In the genomic region with DNA sequence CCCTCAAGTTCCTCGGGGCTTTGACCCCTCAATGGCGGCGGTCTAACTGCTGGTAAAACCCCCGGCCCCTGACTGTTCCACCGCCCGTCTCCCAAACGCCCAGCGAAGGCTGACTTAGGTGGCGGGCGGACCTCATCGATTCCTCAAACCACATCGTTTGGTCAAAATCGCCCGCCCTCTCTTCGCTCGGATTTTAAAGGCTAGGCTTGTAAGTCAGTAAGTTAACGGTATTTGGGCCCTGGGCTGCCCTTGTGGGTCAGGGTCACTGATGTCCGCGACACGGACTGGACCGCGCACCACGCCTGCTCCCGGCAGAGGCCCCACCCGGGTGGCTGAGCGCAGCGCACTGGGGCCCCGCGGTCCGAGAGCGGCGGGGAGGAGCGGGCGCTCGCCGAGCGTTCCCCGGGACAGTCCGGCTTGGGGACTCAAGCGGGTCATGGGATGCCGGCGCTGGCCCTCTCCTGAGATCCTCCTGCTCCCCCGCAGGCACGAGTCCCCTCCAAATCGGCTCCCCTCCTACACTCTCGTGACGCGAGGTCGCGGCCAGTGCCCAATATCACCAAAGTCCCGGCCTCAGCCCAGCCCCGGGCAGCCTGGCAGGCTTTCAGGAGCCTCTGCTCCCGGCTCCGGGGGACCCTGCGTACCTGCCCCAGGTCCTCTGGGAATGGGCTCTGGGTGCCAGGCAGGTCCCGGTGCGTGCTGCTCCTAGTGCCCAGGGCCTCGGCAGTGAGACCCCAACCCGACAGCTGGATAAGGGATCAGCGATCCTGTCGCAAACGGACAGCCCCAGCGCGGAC, we compare ENCODE assay signal across 9 cellular contexts. TPM values are rescaled to one million over a fixed set of nuclear protein-coding genes. Genes with fewer than 3 reads are reported as not detected.
DNase-seq lines count a peak whose midpoint lies in the region; ATAC-seq and TF ChIP-seq lines count a peak whose summit lies in the region.
"Had no signal": no experiment of that assay in that cellular context is flagged by ENCODE, and none has a peak within 500 bp of the region (broad histone marks: within the 10 kb centered on the region; RNA-seq: fewer than 3 reads in every experiment).

No MANE protein-coding gene starts in this region.

- H3K4me1 Mint-ChIP-seq in activated naive CD8-positive, alpha-beta T cell (ENCODE audit: low read depth) = peaks cover 39% of the 10 kb centered on the region

- no peak for TF ChIP-seq POLR2A in right lobe of liver (IDR thresholded peaks at IDR 0.05)

- H3K4me1 ChIP-seq in right lobe of liver = peaks cover 0 to 17% (median 0%) of the 10 kb centered on the region in 4 donors
- peaks cover 0 to 24% (median 24%) of the 10 kb centered on the region in 4 donors for H3K4me1 ChIP-seq in tibial artery

- H3K27me3 Mint-ChIP-seq in activated naive CD8-positive, alpha-beta T cell = peaks cover 11% of the 10 kb centered on the region

- DNase-seq in activated T-cell treated with anti-CD3 and anti-CD28 coated beads for 48 hours (ENCODE audit: low read depth) (peak; percentile 3), activated T-cell treated with anti-CD3 and anti-CD28 coated beads for 4 hours (no peak), right lobe of liver (peak in 1 of 3 donors; percentile 34), tibial artery (no peak), NCI-H226 (no peak), kidney glomerular epithelial cell (lab: John Stamatoyannopoulos, UW) (no peak), NCI-H69 (lab: John Stamatoyannopoulos, UW) (no peak)
- DNase-seq: SW 1271 had no signal

- peak in 3 of 4 donors; percentile 2 to 12 (median 7) for ATAC-seq in right lobe of liver

- TF ChIP-seq CTCF in right lobe of liver (IDR thresholded peaks at IDR 0.05) (no peak), tibial artery (IDR thresholded peaks at IDR 0.05) (no peak)

- H3K27ac ChIP-seq in right lobe of liver (peak overlapping the region; percentile 52 to 78 (median 54)), tibial artery (peak overlapping the region in 1 of 2 donors; percentile 6)

- no peaks in the 10 kb centered on the region for H3K9me3 Mint-ChIP-seq in activated naive CD8-positive, alpha-beta T cell (ENCODE audit: low read depth)

- intact Hi-C loops in right lobe of liver (cut with DNase I) = no loop called here
- intact Hi-C loops in tibial artery (cut with DNase I; ENCODE audit: low total_unique reads) = no loop called here

- peak overlapping the region; percentile 85 for H3K4me3 Mint-ChIP-seq in activated naive CD8-positive, alpha-beta T cell

- no peaks in the 10 kb centered on the region for H3K36me3 ChIP-seq in right lobe of liver
- no peaks in the 10 kb centered on the region for H3K36me3 ChIP-seq in tibial artery

- H3K9me3 ChIP-seq in right lobe of liver (no peaks in the 10 kb centered on the region), tibial artery (no peaks in the 10 kb centered on the region)

- H3K27me3 ChIP-seq in right lobe of liver (peaks cover 22 to 30% of the 10 kb centered on the region in 2 donors), tibial artery (peaks cover 0 to 69% of the 10 kb centered on the region in 2 donors)

- H3K36me3 Mint-ChIP-seq in activated naive CD8-positive, alpha-beta T cell = no peaks in the 10 kb centered on the region

- H3K27ac Mint-ChIP-seq in activated naive CD8-positive, alpha-beta T cell = no peak overlapping the region

- peak overlapping the region; percentile 40 to 54 (median 44) for H3K4me3 ChIP-seq in right lobe of liver
- H3K4me3 ChIP-seq in tibial artery = peak overlapping the region; percentile 46 to 49

- 2% methylated on average over 7 of the region's 64 CpGs for WGBS in right lobe of liver (ENCODE audit: insufficient coverage, low coverage, low lambda C conversion rate, missing lambda C conversion rate)

RNA-seq across cellular contexts. Expression of a gene that starts 1.0 kb away (rescaled TPM):
- 10 to 100 TPM; 10.6 to 66.4 (median 20.5) TPM for total RNA-seq in right lobe of liver
